In genomic region chr16:56998861-56999260, GRCh38 we compare ENCODE assay signal across 16 cellular contexts. TPM values are rescaled to one million over a fixed set of nuclear protein-coding genes. Genes with fewer than 3 reads are reported as not detected.
A peak's percentile ranks its signal among the peaks of the same experiment; 100 is the strongest.
DNase-seq lines count a peak whose midpoint lies in the region; ATAC-seq and TF ChIP-seq lines count a peak whose summit lies in the region.
"Had no signal": no experiment of that assay in that cellular context is flagged by ENCODE, and none has a peak within 500 bp of the region (broad histone marks: within the 10 kb centered on the region; RNA-seq: fewer than 3 reads in every experiment).

No MANE protein-coding gene starts in this region.

- H3K27me3 ChIP-seq in left ventricle myocardium inferior (ENCODE audit: low read depth) (no peaks in the 10 kb centered on the region), neural progenitor cell (no peaks in the 10 kb centered on the region), uterus (no peaks in the 10 kb centered on the region), H9 (ENCODE audit: insufficient read depth, low read length) (no peaks in the 10 kb centered on the region)
- H3K27me3 ChIP-seq: adrenal gland had no signal

- H3K56ac ChIP-seq in H9 (ENCODE audit: insufficient read length, low read depth, low read length), result no peak overlapping the region

- no peak overlapping the region for H2BK5ac ChIP-seq in H9 (ENCODE audit: insufficient read length, low read length)

- no peak overlapping the region for H2BK120ac ChIP-seq in H9 (ENCODE audit: low read depth, low read length, poor library complexity, severe bottlenecking)

- TF ChIP-seq POLR2A in uterus (IDR thresholded peaks at IDR 0.05), result no peak

- no peak overlapping the region for H3K4me3 ChIP-seq in left ventricle myocardium inferior
- no peak overlapping the region for H3K4me3 ChIP-seq in neural progenitor cell
- H3K4me3 ChIP-seq in uterus, result no peak overlapping the region
- H3K4me3 ChIP-seq: adrenal gland had no signal

- no peak for TF ChIP-seq CTCF in left ventricle myocardium inferior (IDR thresholded peaks at IDR 0.05; ENCODE audit: borderline replicate concordance)
- TF ChIP-seq CTCF in neural progenitor cell (IDR thresholded peaks at IDR 0.05), result no peak
- TF ChIP-seq CTCF in uterus (IDR thresholded peaks at IDR 0.05), result no peak
- no peak for TF ChIP-seq CTCF in H9 (conservative IDR thresholded peaks at IDR 0.05)

- H4K20me1 ChIP-seq in neural progenitor cell (ENCODE audit: low read depth), result no peaks in the 10 kb centered on the region
- H4K20me1 ChIP-seq in H9 (ENCODE audit: control insufficient read depth, insufficient read depth, insufficient read length), result no peaks in the 10 kb centered on the region

- H3K9ac ChIP-seq in neural progenitor cell (no peak overlapping the region), H9 (ENCODE audit: extremely low read depth, insufficient read length, low read length) (no peak overlapping the region)

- H3K18ac ChIP-seq in H9 (ENCODE audit: insufficient read length, low read depth, low read length), result no peak overlapping the region

- H3K79me1 ChIP-seq in H9 (ENCODE audit: insufficient read depth, low read depth, low read length, poor library complexity, severe bottlenecking), result no peaks in the 10 kb centered on the region

- no peak overlapping the region for H4K91ac ChIP-seq in H9 (ENCODE audit: insufficient read length, low read depth, low read length)

- H3K9me3 ChIP-seq in left ventricle myocardium inferior (replicated peaks) (no peaks in the 10 kb centered on the region), neural progenitor cell (ENCODE audit: low read depth) (no peaks in the 10 kb centered on the region), uterus (no peaks in the 10 kb centered on the region), H9 (ENCODE audit: control insufficient read depth, low read depth, low read length) (no peaks in the 10 kb centered on the region)
- H3K9me3 ChIP-seq: adrenal gland had no signal

- no peaks in the 10 kb centered on the region for H3K36me3 ChIP-seq in left ventricle myocardium inferior
- H3K36me3 ChIP-seq in neural progenitor cell, result no peaks in the 10 kb centered on the region
- H3K36me3 ChIP-seq in uterus, result no peaks in the 10 kb centered on the region
- H3K36me3 ChIP-seq: adrenal gland had no signal

- intact Hi-C loops in left ventricle myocardium inferior (cut with micrococcal nuclease), result no loop called here
- intact Hi-C loops in left cardiac atrium (cut with DNase I), result no loop called here
- intact Hi-C loops in uterus (cut with DNase I; ENCODE audit: low total_unique reads), result no loop called here

- no peaks in the 10 kb centered on the region for H3K27me3 Mint-ChIP-seq in activated naive CD8-positive, alpha-beta T cell treated with anti-CD3 and anti-CD28 coated beads, Interleukin-2, amount 50 U/mL, for 24 hours
- peaks cover 15% of the 10 kb centered on the region for H3K27me3 Mint-ChIP-seq in neural progenitor cell (ENCODE audit: insufficient read depth, low read depth)
- H3K27me3 Mint-ChIP-seq in H9 (ENCODE audit: low read depth), result peaks cover 16% of the 10 kb centered on the region
- H3K27me3 Mint-ChIP-seq: dendritic cell treated with granulocyte-macrophage colony-stimulating factor and Interleukin-4, amounts not matched to agents 40 ng/mL and 50 ng/mL, for 4 days had no signal

- no peak overlapping the region for H4K8ac ChIP-seq in H9 (replicated peaks; ENCODE audit: insufficient read length, low read depth, low read length)

- no peak for DNase-seq in left ventricle myocardium inferior
- DNase-seq in left cardiac atrium, result no peak
- no peak for DNase-seq in activated naive CD8-positive, alpha-beta T cell treated with anti-CD3 and anti-CD28 coated beads, Interleukin-2, amount 50 U/mL, for 24 hours
- peak; percentile 43 for DNase-seq in neural progenitor cell (ENCODE audit: low spot score)
- DNase-seq in uterus, result no peak
- DNase-seq in H9, result no peak
- no peak for DNase-seq in NOMO-1 (lab: John Stamatoyannopoulos, UW; ENCODE audit: unreplicated experiment in 2 of 2)
- no peak for DNase-seq in NCI-H345 treated with DMSO at 0.1 percent for 48 hours (lab: John Stamatoyannopoulos, UW; ENCODE audit: unreplicated experiment)
- DNase-seq: C1 segment of cervical spinal cord, GF-D8, NCI-H1436 had no signal

- H3K36me3 Mint-ChIP-seq in activated naive CD8-positive, alpha-beta T cell treated with anti-CD3 and anti-CD28 coated beads, Interleukin-2, amount 50 U/mL, for 24 hours (ENCODE audit: low read depth), result peaks cover 49% of the 10 kb centered on the region
- H3K36me3 Mint-ChIP-seq in neural progenitor cell (no peaks in the 10 kb centered on the region), H9 (ENCODE audit: insufficient read depth in 1 of 3, low read depth in 3 of 3) (no peaks in the 10 kb centered on the region)

- H3K79me2 ChIP-seq in neural progenitor cell (ENCODE audit: low read depth), result no peaks in the 10 kb centered on the region
- H3K79me2 ChIP-seq in H9 (ENCODE audit: insufficient read depth, low read length), result no peaks in the 10 kb centered on the region

- H2AFZ ChIP-seq in neural progenitor cell (replicated peaks), result peak overlapping the region; percentile 4
- H2AFZ ChIP-seq in H9 (ENCODE audit: low read length), result no peak overlapping the region

- no peak overlapping the region for H3T11ph ChIP-seq in H9 (ENCODE audit: low read length)

- no peak overlapping the region for H2BK12ac ChIP-seq in H9 (ENCODE audit: insufficient read length, low read depth, low read length)

- no peak overlapping the region for H2BK15ac ChIP-seq in H9 (ENCODE audit: low read depth, low read length)

- no peak for ATAC-seq in left cardiac atrium
- no peak for ATAC-seq in activated naive CD8-positive, alpha-beta T cell treated with anti-CD3 and anti-CD28 coated beads, Interleukin-2, amount 50 U/mL, for 24 hours
- ATAC-seq: HepG2 had no signal

- no peak overlapping the region for H3K4ac ChIP-seq in H9 (ENCODE audit: low read depth, low read length)

- H3K4me2 ChIP-seq in neural progenitor cell (peak overlapping the region; percentile 24), H9 (ENCODE audit: insufficient read depth, insufficient read length, low read length) (no peak overlapping the region)

- no peak overlapping the region for H2AK5ac ChIP-seq in H9 (ENCODE audit: insufficient read length, low read length)

- H3K4me1 Mint-ChIP-seq in activated naive CD8-positive, alpha-beta T cell treated with anti-CD3 and anti-CD28 coated beads, Interleukin-2, amount 50 U/mL, for 24 hours, result peaks cover 96% of the 10 kb centered on the region
- H3K4me1 Mint-ChIP-seq in neural progenitor cell (peaks cover 5% of the 10 kb centered on the region), H9 (peaks cover 8 to 10% of the 10 kb centered on the region in 2 experiments)

- H3K23me2 ChIP-seq in H9 (ENCODE audit: insufficient read length, low read depth, low read length, poor library complexity, severe bottlenecking), result no peaks in the 10 kb centered on the region

- no CpG with 5 or more reads among the region's 6 CpGs for WGBS in H9 (ENCODE audit: extremely low coverage, insufficient read length, low lambda C conversion rate)

- H3K27ac ChIP-seq in left ventricle myocardium inferior (replicated peaks), result peak overlapping the region; percentile 87
- no peak overlapping the region for H3K27ac ChIP-seq in neural progenitor cell
- H3K27ac ChIP-seq in uterus, result peak overlapping the region; percentile 51 to 78
- H3K27ac ChIP-seq in H9 (ENCODE audit: insufficient read length, low read depth, low read length), result no peak overlapping the region
- H3K27ac ChIP-seq: adrenal gland had no signal

- no peaks in the 10 kb centered on the region for H3F3A ChIP-seq in neural progenitor cell (ENCODE audit: low read depth)

- peaks cover 3% of the 10 kb centered on the region for H3K9me3 Mint-ChIP-seq in activated naive CD8-positive, alpha-beta T cell treated with anti-CD3 and anti-CD28 coated beads, Interleukin-2, amount 50 U/mL, for 24 hours
- H3K9me3 Mint-ChIP-seq in neural progenitor cell, result no peaks in the 10 kb centered on the region
- H3K9me3 Mint-ChIP-seq in H9, result peaks cover 0 to 5% of the 10 kb centered on the region in 2 experiments; a peak in 1 of 5 replicates
- H3K9me3 Mint-ChIP-seq: dendritic cell treated with granulocyte-macrophage colony-stimulating factor and Interleukin-4, amounts not matched to agents 40 ng/mL and 50 ng/mL, for 4 days had no signal

- H3K14ac ChIP-seq in H9 (ENCODE audit: insufficient read depth, low read length), result no peak overlapping the region

- peaks cover 55% of the 10 kb centered on the region for H3K4me1 ChIP-seq in left ventricle myocardium inferior
- H3K4me1 ChIP-seq in neural progenitor cell, result peaks cover 9% of the 10 kb centered on the region
- H3K4me1 ChIP-seq in uterus, result no peaks in the 10 kb centered on the region
- no peaks in the 10 kb centered on the region for H3K4me1 ChIP-seq in H9 (ENCODE audit: insufficient read depth, low read length)
- H3K4me1 ChIP-seq: adrenal gland had no signal

- H3K23ac ChIP-seq in H9 (ENCODE audit: insufficient read length, low read depth, low read length), result no peak overlapping the region

- H2BK20ac ChIP-seq in H9 (ENCODE audit: low read depth, low read length, poor library complexity, severe bottlenecking), result no peak overlapping the region

- H4K5ac ChIP-seq in H9 (ENCODE audit: insufficient read length, low read depth, low read length), result no peak overlapping the region

- H3K27ac Mint-ChIP-seq in activated naive CD8-positive, alpha-beta T cell treated with anti-CD3 and anti-CD28 coated beads, Interleukin-2, amount 50 U/mL, for 24 hours, result peak overlapping the region; percentile 98
- H3K27ac Mint-ChIP-seq in neural progenitor cell (no peak overlapping the region), H9 (no peak overlapping the region)
- H3K27ac Mint-ChIP-seq: dendritic cell treated with granulocyte-macrophage colony-stimulating factor and Interleukin-4, amounts not matched to agents 40 ng/mL and 50 ng/mL, for 4 days had no signal

- H3K4me3 Mint-ChIP-seq in activated naive CD8-positive, alpha-beta T cell treated with anti-CD3 and anti-CD28 coated beads, Interleukin-2, amount 50 U/mL, for 24 hours, result peak overlapping the region; percentile 55
- H3K4me3 Mint-ChIP-seq in neural progenitor cell, result no peak overlapping the region
- no peak overlapping the region for H3K4me3 Mint-ChIP-seq in H9
- H3K4me3 Mint-ChIP-seq: dendritic cell treated with granulocyte-macrophage colony-stimulating factor and Interleukin-4, amounts not matched to agents 40 ng/mL and 50 ng/mL, for 4 days had no signal

RNA-seq across cellular contexts. Expression of gene NLRC5, which starts 9.5 kb away (rescaled TPM):
- total RNA-seq in left ventricle myocardium inferior (6.6 TPM), left cardiac atrium (10 to 100 TPM; 14.2 to 31.5 TPM), neural progenitor cell (ENCODE audit: low replicate concordance) (not detected in 2 replicates), uterus (10 to 100 TPM; 14.9 to 77.0 (median 23.9) TPM), H9 (2021) (1.6 and 2.4 TPM in 2 replicates)

RNA-seq across cellular contexts. Expression of gene CETP, which starts 37.1 kb away (rescaled TPM):
- total RNA-seq in left ventricle myocardium inferior, result 0.16 TPM
- total RNA-seq in left cardiac atrium, result under 1 TPM; 0.16 to 0.65 TPM
- total RNA-seq in neural progenitor cell (ENCODE audit: low replicate concordance), result 0.28 TPM in 1 of 2 replicates, not detected in the other
- 1 to 10 TPM in 1 of 4 donors, under 1 TPM in 1, not detected in 2; 0.58 to 2.8 TPM for total RNA-seq in uterus
- not detected in 2 replicates for total RNA-seq in H9 (2021)
- total RNA-seq: fibroblast of villous mesenchyme, kidney epithelial cell had no signal

Comparison
In these comparisons a context has a peak if more than half of its experiments do, and no peak if none do; other contexts are left out.
1. H3K27ac ChIP-seq: peak in left ventricle myocardium inferior (single experiment) and uterus (2 of 2); none in neural progenitor cell (single experiment) and H9 (single experiment).